In genomic region chr9:70924380-70924779, GRCh38 we compare ENCODE assay signal across 13 cellular contexts.
DNase-seq lines count a peak whose midpoint lies in the region; ATAC-seq, FAIRE-seq and TF ChIP-seq lines count a peak whose summit lies in the region.
"Had no signal": no experiment of that assay in that cellular context is flagged by ENCODE, and none has a peak within 500 bp of the region (broad histone marks: within the 10 kb centered on the region; RNA-seq: fewer than 3 reads in every experiment).

No MANE protein-coding gene starts in this region.

- no peaks in the 10 kb centered on the region for H3K36me3 ChIP-seq in mesenchymal stem cell (ENCODE audit: control insufficient read depth in 1 of 2, insufficient read depth in 2 of 2, low read depth in 1 of 2, low read length in 2 of 2)
- H3K36me3 ChIP-seq in vagina: no peaks in the 10 kb centered on the region
- H3K36me3 ChIP-seq: BE2C, sigmoid colon had no signal

- no peak overlapping the region for H4K91ac ChIP-seq in mesenchymal stem cell (ENCODE audit: low read length)

- WGBS in mesenchymal stem cell: 75% methylated on average over 4 of the region's 6 CpGs

- H3K9me3 Mint-ChIP-seq in nephron progenitor cell: no peaks in the 10 kb centered on the region
- H3K9me3 Mint-ChIP-seq: activated CD4-positive, alpha-beta memory T cell treated with anti-CD3 and anti-CD28 coated beads for 36 hours had no signal

- no peak for TF ChIP-seq CTCF in AG09319 (IDR thresholded peaks at IDR 0.05; ENCODE audit: low read depth, low read length)
- no peak for TF ChIP-seq CTCF in vagina (IDR thresholded peaks at IDR 0.05)
- no peak for TF ChIP-seq CTCF in nephron progenitor cell (IDR thresholded peaks at IDR 0.05)

- H3K4me1 ChIP-seq in mesenchymal stem cell (ENCODE audit: control insufficient read depth, insufficient read depth, low read depth, low read length): no peaks in the 10 kb centered on the region
- no peaks in the 10 kb centered on the region for H3K4me1 ChIP-seq in vagina
- H3K4me1 ChIP-seq: BE2C had no signal

- no peak overlapping the region for H3K18ac ChIP-seq in mesenchymal stem cell (ENCODE audit: low read depth in 1 of 2, low read length in 2 of 2)

- H3K27me3 ChIP-seq in mesenchymal stem cell (ENCODE audit: control insufficient read depth in 1 of 2, insufficient read depth in 1 of 2, low read length in 2 of 2) (no peaks in the 10 kb centered on the region), vagina (no peaks in the 10 kb centered on the region)
- H3K27me3 ChIP-seq: BE2C, sigmoid colon had no signal

- peak overlapping the region; percentile 78 for H3K9ac ChIP-seq in mesenchymal stem cell (ENCODE audit: low read length)

- no peak overlapping the region for H2BK120ac ChIP-seq in mesenchymal stem cell (ENCODE audit: low read depth, low read length)

- no peak overlapping the region for H3K4me2 ChIP-seq in mesenchymal stem cell (ENCODE audit: low read length, poor library complexity, severe bottlenecking)

- TF ChIP-seq POLR2A in vagina (IDR thresholded peaks at IDR 0.05): no peak

- no peak for ATAC-seq in GM18502 (IDR thresholded peaks at IDR 0.05; ENCODE audit: poor library complexity, unreplicated experiment)

- no peak overlapping the region for H3K14ac ChIP-seq in mesenchymal stem cell (ENCODE audit: low read length in 2 of 2)

- H2BK12ac ChIP-seq in mesenchymal stem cell (ENCODE audit: low read length in 2 of 2): no peak overlapping the region

- H3K4me3 ChIP-seq in mesenchymal stem cell (ENCODE audit: insufficient read depth in 1 of 2, low read depth in 1 of 2, low read length in 2 of 2) (peak overlapping the region in 1 of 2 experiments; percentile 61), vagina (no peak overlapping the region)
- H3K4me3 ChIP-seq: lung, sigmoid colon had no signal

- peak; percentile 92 for FAIRE-seq in endometrium (lab: Jason Lieb, UNC)

- H3K9me3 ChIP-seq in mesenchymal stem cell (ENCODE audit: control insufficient read depth, low read length): no peaks in the 10 kb centered on the region
- H3K9me3 ChIP-seq in vagina: no peaks in the 10 kb centered on the region
- H3K9me3 ChIP-seq: BE2C, sigmoid colon had no signal

- no peak overlapping the region for H3K27ac Mint-ChIP-seq in nephron progenitor cell
- H3K27ac Mint-ChIP-seq: activated CD4-positive, alpha-beta memory T cell treated with anti-CD3 and anti-CD28 coated beads for 36 hours; activated naive CD8-positive, alpha-beta T cell had no signal

- H2AK5ac ChIP-seq in mesenchymal stem cell (ENCODE audit: low read length, severe bottlenecking): no peak overlapping the region

- no peak overlapping the region for H3K23ac ChIP-seq in mesenchymal stem cell (ENCODE audit: low read length in 2 of 2)

- no peak overlapping the region for H3K4me3 Mint-ChIP-seq in nephron progenitor cell
- H3K4me3 Mint-ChIP-seq: activated CD4-positive, alpha-beta memory T cell treated with anti-CD3 and anti-CD28 coated beads for 36 hours; activated naive CD8-positive, alpha-beta T cell had no signal

- H3K27me3 Mint-ChIP-seq in nephron progenitor cell (ENCODE audit: low read depth, poor library complexity): peaks cover 3% of the 10 kb centered on the region
- H3K27me3 Mint-ChIP-seq: activated CD4-positive, alpha-beta memory T cell treated with anti-CD3 and anti-CD28 coated beads for 36 hours; activated naive CD8-positive, alpha-beta T cell had no signal

- H3K4ac ChIP-seq in mesenchymal stem cell (ENCODE audit: low read depth in 1 of 2, low read length in 2 of 2): no peak overlapping the region

- H3K36me3 Mint-ChIP-seq in nephron progenitor cell (ENCODE audit: low read depth): no peaks in the 10 kb centered on the region
- H3K36me3 Mint-ChIP-seq: activated CD4-positive, alpha-beta memory T cell treated with anti-CD3 and anti-CD28 coated beads for 36 hours; activated naive CD8-positive, alpha-beta T cell had no signal

- H3K79me1 ChIP-seq in mesenchymal stem cell (replicated peaks; ENCODE audit: low read length, poor library complexity, severe bottlenecking): no peaks in the 10 kb centered on the region

- H2AFZ ChIP-seq in mesenchymal stem cell (ENCODE audit: low read depth, low read length): no peak overlapping the region

- peak; percentile 54 for DNase-seq in AG09319 (ENCODE audit: extremely low read depth, low read depth)
- DNase-seq in RPMI7951 (ENCODE audit: low read depth): peak; percentile 2
- no peak for DNase-seq in mesenchymal stem cell
- DNase-seq in DMS153 treated with DMSO at 0.1 percent for 48 hours (lab: John Stamatoyannopoulos, UW; ENCODE audit: unreplicated experiment): no peak
- no peak for DNase-seq in vagina (ENCODE audit: extremely low spot score in 2 of 2)
- no peak for DNase-seq in nephron progenitor cell
- DNase-seq: sigmoid colon had no signal

- no peak overlapping the region for H2BK15ac ChIP-seq in mesenchymal stem cell (ENCODE audit: low read depth, poor library complexity, severe bottlenecking)

- intact Hi-C loops in vagina (cut with DNase I): no loop called here

- H4K8ac ChIP-seq in mesenchymal stem cell (ENCODE audit: low read length): no peak overlapping the region

- no peak overlapping the region for H3K27ac ChIP-seq in mesenchymal stem cell (ENCODE audit: low read length, poor library complexity, severe bottlenecking)
- no peak overlapping the region for H3K27ac ChIP-seq in vagina
- H3K27ac ChIP-seq: sigmoid colon had no signal

- peaks cover 4% of the 10 kb centered on the region for H3K4me1 Mint-ChIP-seq in nephron progenitor cell

- no peak overlapping the region for H2BK5ac ChIP-seq in mesenchymal stem cell (ENCODE audit: low read depth, low read length, poor library complexity, severe bottlenecking)

Comparison
In these comparisons a context has a peak if more than half of its experiments do, and no peak if none do; other contexts are left out.
1. DNase-seq: peak in AG09319 (single experiment) and RPMI7951 (single experiment); none in mesenchymal stem cell (single experiment), DMS153 treated with DMSO at 0.1 percent for 48 hours (single experiment), vagina (0 of 2) and nephron progenitor cell (single experiment).